1 cellular context compared by ENCODE assay signal in the genomic region with DNA sequence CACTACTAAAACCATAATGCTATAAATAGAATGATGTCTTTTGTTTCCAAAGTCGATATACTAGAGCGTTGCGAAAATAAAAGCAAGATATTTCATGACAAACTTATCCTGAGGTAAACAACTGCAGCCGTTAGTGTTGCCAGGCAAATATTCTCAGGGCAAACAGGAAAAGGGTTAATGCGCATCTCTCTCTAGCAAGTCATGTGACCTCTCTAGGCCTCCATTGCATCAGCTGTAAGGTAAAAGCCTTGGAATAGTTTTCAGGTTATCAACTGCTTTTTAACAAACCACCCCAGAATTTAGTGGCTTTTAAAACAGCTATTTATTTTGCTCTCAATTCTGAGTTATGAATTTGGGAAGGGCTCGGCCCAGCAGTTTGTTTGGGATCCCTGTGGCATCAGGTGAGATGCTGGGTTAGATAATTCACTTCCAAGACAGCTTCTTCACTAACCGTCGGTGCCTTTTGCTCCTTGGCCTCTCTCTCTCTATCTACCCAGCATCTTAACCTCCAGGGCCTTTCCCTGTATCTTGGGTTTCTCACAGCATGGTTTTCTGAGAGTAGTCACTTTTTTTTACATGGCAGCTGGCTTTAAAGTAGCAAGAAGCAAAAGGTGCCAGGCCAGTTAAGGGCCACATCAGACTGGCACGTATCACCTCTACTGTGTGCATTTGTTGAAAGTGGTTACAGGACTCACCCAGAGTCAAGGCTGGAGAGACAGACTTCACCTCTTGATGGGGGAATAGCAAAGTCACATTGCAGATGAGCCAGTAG.
TF ChIP-seq lines count a peak whose summit lies in the region.

No MANE protein-coding gene starts in this region.

TF ChIP-seq in K562, 482 proteins besides CTCF, POLR2A, EP300 and RAD21 (continued from another document and continues in another):
- TF ChIP-seq, protein P1, sequence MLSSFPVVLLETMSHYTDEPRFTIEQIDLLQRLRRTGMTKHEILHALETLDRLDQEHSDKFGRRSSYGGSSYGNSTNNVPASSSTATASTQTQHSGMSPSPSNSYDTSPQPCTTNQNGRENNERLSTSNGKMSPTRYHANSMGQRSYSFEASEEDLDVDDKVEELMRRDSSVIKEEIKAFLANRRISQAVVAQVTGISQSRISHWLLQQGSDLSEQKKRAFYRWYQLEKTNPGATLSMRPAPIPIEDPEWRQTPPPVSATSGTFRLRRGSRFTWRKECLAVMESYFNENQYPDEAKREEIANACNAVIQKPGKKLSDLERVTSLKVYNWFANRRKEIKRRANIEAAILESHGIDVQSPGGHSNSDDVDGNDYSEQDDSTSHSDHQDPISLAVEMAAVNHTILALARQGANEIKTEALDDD (IDR thresholded peaks at IDR 0.05): peak; percentile 49; the same call in 1 of the 2 replicates
- TF ChIP-seq ILK (tag; IDR thresholded peaks at IDR 0.05; ENCODE audit: borderline replicate concordance, low read depth): no peak
- TF ChIP-seq, protein P2, sequence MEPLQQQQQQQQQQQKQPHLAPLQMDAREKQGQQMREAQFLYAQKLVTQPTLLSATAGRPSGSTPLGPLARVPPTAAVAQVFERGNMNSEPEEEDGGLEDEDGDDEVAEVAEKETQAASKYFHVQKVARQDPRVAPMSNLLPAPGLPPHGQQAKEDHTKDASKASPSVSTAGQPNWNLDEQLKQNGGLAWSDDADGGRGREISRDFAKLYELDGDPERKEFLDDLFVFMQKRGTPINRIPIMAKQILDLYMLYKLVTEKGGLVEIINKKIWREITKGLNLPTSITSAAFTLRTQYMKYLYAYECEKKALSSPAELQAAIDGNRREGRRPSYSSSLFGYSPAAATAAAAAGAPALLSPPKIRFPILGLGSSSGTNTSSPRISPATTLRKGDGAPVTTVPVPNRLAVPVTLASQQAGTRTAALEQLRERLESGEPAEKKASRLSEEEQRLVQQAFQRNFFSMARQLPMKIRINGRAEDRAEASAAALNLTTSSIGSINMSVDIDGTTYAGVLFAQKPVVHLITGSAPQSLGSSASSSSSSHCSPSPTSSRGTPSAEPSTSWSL (CRISPR knock-in tag; IDR thresholded peaks at IDR 0.05; ENCODE audit: borderline replicate concordance): no peak
- no peak for TF ChIP-seq TAF7 (tag; IDR thresholded peaks at IDR 0.05)
- no peak for TF ChIP-seq ZFP1 (CRISPR knock-in tag; IDR thresholded peaks at IDR 0.05)
- TF ChIP-seq NCOA4 (IDR thresholded peaks at IDR 0.05; ENCODE audit: partially characterized antibody): no peak
- TF ChIP-seq MAFG (tag; conservative IDR thresholded peaks at IDR 0.05): no peak
- no peak for TF ChIP-seq HDGF (IDR thresholded peaks at IDR 0.05)
- TF ChIP-seq, protein P3, sequence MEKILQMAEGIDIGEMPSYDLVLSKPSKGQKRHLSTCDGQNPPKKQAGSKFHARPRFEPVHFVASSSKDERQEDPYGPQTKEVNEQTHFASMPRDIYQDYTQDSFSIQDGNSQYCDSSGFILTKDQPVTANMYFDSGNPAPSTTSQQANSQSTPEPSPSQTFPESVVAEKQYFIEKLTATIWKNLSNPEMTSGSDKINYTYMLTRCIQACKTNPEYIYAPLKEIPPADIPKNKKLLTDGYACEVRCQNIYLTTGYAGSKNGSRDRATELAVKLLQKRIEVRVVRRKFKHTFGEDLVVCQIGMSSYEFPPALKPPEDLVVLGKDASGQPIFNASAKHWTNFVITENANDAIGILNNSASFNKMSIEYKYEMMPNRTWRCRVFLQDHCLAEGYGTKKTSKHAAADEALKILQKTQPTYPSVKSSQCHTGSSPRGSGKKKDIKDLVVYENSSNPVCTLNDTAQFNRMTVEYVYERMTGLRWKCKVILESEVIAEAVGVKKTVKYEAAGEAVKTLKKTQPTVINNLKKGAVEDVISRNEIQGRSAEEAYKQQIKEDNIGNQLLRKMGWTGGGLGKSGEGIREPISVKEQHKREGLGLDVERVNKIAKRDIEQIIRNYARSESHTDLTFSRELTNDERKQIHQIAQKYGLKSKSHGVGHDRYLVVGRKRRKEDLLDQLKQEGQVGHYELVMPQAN (IDR thresholded peaks at IDR 0.05; ENCODE audit: borderline replicate concordance): no peak
- no peak for TF ChIP-seq HNRNPUL1 (IDR thresholded peaks at IDR 0.05; ENCODE audit: low read length)
- TF ChIP-seq ZNF785 (CRISPR knock-in tag; IDR thresholded peaks at IDR 0.05): no peak
- TF ChIP-seq TCF7 (IDR thresholded peaks at IDR 0.05; ENCODE audit: borderline replicate concordance): no peak
- TF ChIP-seq, protein P4, sequence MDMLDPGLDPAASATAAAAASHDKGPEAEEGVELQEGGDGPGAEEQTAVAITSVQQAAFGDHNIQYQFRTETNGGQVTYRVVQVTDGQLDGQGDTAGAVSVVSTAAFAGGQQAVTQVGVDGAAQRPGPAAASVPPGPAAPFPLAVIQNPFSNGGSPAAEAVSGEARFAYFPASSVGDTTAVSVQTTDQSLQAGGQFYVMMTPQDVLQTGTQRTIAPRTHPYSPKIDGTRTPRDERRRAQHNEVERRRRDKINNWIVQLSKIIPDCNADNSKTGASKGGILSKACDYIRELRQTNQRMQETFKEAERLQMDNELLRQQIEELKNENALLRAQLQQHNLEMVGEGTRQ (CRISPR knock-in tag; IDR thresholded peaks at IDR 0.05): no peak
- no peak for TF ChIP-seq PCBP2 (IDR thresholded peaks at IDR 0.05; ENCODE audit: low read depth, low read length, poor library complexity, severe bottlenecking)
- TF ChIP-seq, protein P5, sequence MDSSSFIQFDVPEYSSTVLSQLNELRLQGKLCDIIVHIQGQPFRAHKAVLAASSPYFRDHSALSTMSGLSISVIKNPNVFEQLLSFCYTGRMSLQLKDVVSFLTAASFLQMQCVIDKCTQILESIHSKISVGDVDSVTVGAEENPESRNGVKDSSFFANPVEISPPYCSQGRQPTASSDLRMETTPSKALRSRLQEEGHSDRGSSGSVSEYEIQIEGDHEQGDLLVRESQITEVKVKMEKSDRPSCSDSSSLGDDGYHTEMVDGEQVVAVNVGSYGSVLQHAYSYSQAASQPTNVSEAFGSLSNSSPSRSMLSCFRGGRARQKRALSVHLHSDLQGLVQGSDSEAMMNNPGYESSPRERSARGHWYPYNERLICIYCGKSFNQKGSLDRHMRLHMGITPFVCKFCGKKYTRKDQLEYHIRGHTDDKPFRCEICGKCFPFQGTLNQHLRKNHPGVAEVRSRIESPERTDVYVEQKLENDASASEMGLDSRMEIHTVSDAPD (CRISPR knock-in tag; IDR thresholded peaks at IDR 0.05): no peak
- 0 out of 2 replicates have a peak, but pooled peaks have one; percentile 37 for TF ChIP-seq GATAD2A (IDR thresholded peaks at IDR 0.05)
- TF ChIP-seq SMAD4 (CRISPR knock-in tag; conservative IDR thresholded peaks at IDR 0.05): peak; percentile 73
- no peak for TF ChIP-seq LARP7 (IDR thresholded peaks at IDR 0.05)
- TF ChIP-seq ZNF232 (CRISPR knock-in tag; IDR thresholded peaks at IDR 0.05): no peak
- TF ChIP-seq YY1 (IDR thresholded peaks at IDR 0.05; ENCODE audit: borderline replicate concordance in 1 of 3, control insufficient read depth in 1 of 3, extremely low read depth in 1 of 3, insufficient read depth in 3 of 3, insufficient read length in 1 of 3, insufficient replicate concordance in 2 of 3, low read depth in 1 of 3, low read length in 2 of 3): peak in 1 of 3 experiments; percentile 58
- TF ChIP-seq, protein P6, sequence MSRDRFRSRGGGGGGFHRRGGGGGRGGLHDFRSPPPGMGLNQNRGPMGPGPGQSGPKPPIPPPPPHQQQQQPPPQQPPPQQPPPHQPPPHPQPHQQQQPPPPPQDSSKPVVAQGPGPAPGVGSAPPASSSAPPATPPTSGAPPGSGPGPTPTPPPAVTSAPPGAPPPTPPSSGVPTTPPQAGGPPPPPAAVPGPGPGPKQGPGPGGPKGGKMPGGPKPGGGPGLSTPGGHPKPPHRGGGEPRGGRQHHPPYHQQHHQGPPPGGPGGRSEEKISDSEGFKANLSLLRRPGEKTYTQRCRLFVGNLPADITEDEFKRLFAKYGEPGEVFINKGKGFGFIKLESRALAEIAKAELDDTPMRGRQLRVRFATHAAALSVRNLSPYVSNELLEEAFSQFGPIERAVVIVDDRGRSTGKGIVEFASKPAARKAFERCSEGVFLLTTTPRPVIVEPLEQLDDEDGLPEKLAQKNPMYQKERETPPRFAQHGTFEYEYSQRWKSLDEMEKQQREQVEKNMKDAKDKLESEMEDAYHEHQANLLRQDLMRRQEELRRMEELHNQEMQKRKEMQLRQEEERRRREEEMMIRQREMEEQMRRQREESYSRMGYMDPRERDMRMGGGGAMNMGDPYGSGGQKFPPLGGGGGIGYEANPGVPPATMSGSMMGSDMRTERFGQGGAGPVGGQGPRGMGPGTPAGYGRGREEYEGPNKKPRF (IDR thresholded peaks at IDR 0.05; ENCODE audit: low read depth, low read length): no peak
- TF ChIP-seq MAZ (CRISPR knock-in tag; conservative IDR thresholded peaks at IDR 0.05 in 1 of 2, IDR thresholded peaks at IDR 0.05 in 1 of 2): peak; percentile 10 to 42; a peak in 1 of 4 replicates
- no peak for TF ChIP-seq SAP30 (IDR thresholded peaks at IDR 0.05; ENCODE audit: borderline replicate concordance, insufficient read depth, low read depth, low read length, poor library complexity, severe bottlenecking)
- TF ChIP-seq RBM34 (IDR thresholded peaks at IDR 0.05; ENCODE audit: borderline replicate concordance, insufficient read depth, low read length): no peak
- TF ChIP-seq ZNF184 (CRISPR knock-in tag; IDR thresholded peaks at IDR 0.05): no peak
- TF ChIP-seq ZNF175 (CRISPR knock-in tag; IDR thresholded peaks at IDR 0.05; ENCODE audit: low read depth): peak; percentile 5; the same call in 1 of the 2 replicates
- no peak for TF ChIP-seq ZNF24 (IDR thresholded peaks at IDR 0.05)
- TF ChIP-seq, protein P7, sequence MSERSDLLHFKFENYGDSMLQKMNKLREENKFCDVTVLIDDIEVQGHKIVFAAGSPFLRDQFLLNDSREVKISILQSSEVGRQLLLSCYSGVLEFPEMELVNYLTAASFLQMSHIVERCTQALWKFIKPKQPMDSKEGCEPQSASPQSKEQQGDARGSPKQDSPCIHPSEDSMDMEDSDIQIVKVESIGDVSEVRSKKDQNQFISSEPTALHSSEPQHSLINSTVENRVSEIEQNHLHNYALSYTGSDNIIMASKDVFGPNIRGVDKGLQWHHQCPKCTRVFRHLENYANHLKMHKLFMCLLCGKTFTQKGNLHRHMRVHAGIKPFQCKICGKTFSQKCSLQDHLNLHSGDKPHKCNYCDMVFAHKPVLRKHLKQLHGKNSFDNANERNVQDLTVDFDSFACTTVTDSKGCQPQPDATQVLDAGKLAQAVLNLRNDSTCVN (CRISPR knock-in tag; IDR thresholded peaks at IDR 0.05): no peak
- TF ChIP-seq ILF3 (IDR thresholded peaks at IDR 0.05; ENCODE audit: borderline replicate concordance): no peak
- no peak for TF ChIP-seq PHF21A (IDR thresholded peaks at IDR 0.05; ENCODE audit: borderline replicate concordance, low read depth)
- no peak; the same call in 1 of the 2 replicates for TF ChIP-seq ZNF41 (CRISPR knock-in tag; conservative IDR thresholded peaks at IDR 0.05)
- TF ChIP-seq IFI16 (CRISPR knock-in tag; IDR thresholded peaks at IDR 0.05): no peak
- TF ChIP-seq, protein P8, sequence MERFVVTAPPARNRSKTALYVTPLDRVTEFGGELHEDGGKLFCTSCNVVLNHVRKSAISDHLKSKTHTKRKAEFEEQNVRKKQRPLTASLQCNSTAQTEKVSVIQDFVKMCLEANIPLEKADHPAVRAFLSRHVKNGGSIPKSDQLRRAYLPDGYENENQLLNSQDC (CRISPR knock-in tag; IDR thresholded peaks at IDR 0.05): no peak
- TF ChIP-seq, protein P9, sequence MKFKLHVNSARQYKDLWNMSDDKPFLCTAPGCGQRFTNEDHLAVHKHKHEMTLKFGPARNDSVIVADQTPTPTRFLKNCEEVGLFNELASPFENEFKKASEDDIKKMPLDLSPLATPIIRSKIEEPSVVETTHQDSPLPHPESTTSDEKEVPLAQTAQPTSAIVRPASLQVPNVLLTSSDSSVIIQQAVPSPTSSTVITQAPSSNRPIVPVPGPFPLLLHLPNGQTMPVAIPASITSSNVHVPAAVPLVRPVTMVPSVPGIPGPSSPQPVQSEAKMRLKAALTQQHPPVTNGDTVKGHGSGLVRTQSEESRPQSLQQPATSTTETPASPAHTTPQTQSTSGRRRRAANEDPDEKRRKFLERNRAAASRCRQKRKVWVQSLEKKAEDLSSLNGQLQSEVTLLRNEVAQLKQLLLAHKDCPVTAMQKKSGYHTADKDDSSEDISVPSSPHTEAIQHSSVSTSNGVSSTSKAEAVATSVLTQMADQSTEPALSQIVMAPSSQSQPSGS (CRISPR knock-in tag; IDR thresholded peaks at IDR 0.05): no peak
- TF ChIP-seq ESRRA (IDR thresholded peaks at IDR 0.05; ENCODE audit: borderline replicate concordance, low read depth): no peak
- TF ChIP-seq ZFX (CRISPR knock-in tag; IDR thresholded peaks at IDR 0.05): no peak
- TF ChIP-seq CAMTA2 (CRISPR knock-in tag; conservative IDR thresholded peaks at IDR 0.05): no peak
- no peak for TF ChIP-seq THRAP3 (IDR thresholded peaks at IDR 0.05; ENCODE audit: borderline replicate concordance)
- TF ChIP-seq, protein P10, sequence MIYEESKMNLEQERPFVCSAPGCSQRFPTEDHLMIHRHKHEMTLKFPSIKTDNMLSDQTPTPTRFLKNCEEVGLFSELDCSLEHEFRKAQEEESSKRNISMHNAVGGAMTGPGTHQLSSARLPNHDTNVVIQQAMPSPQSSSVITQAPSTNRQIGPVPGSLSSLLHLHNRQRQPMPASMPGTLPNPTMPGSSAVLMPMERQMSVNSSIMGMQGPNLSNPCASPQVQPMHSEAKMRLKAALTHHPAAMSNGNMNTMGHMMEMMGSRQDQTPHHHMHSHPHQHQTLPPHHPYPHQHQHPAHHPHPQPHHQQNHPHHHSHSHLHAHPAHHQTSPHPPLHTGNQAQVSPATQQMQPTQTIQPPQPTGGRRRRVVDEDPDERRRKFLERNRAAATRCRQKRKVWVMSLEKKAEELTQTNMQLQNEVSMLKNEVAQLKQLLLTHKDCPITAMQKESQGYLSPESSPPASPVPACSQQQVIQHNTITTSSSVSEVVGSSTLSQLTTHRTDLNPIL (CRISPR knock-in tag; IDR thresholded peaks at IDR 0.05): no peak
- TF ChIP-seq, protein P11, sequence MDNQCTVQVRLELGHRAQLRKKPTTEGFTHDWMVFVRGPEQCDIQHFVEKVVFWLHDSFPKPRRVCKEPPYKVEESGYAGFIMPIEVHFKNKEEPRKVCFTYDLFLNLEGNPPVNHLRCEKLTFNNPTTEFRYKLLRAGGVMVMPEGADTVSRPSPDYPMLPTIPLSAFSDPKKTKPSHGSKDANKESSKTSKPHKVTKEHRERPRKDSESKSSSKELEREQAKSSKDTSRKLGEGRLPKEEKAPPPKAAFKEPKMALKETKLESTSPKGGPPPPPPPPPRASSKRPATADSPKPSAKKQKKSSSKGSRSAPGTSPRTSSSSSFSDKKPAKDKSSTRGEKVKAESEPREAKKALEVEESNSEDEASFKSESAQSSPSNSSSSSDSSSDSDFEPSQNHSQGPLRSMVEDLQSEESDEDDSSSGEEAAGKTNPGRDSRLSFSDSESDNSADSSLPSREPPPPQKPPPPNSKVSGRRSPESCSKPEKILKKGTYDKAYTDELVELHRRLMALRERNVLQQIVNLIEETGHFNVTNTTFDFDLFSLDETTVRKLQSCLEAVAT (IDR thresholded peaks at IDR 0.05): no peak
- no peak for TF ChIP-seq TBL1XR1 (IDR thresholded peaks at IDR 0.05; ENCODE audit: low read length in 2 of 2)
- TF ChIP-seq, protein P12, sequence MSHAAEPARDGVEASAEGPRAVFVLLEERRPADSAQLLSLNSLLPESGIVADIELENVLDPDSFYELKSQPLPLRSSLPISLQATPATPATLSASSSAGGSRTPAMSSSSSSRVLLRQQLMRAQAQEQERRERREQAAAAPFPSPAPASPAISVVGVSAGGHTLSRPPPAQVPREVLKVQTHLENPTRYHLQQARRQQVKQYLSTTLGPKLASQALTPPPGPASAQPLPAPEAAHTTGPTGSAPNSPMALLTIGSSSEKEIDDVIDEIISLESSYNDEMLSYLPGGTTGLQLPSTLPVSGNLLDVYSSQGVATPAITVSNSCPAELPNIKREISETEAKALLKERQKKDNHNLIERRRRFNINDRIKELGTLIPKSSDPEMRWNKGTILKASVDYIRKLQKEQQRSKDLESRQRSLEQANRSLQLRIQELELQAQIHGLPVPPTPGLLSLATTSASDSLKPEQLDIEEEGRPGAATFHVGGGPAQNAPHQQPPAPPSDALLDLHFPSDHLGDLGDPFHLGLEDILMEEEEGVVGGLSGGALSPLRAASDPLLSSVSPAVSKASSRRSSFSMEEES (CRISPR knock-in tag; IDR thresholded peaks at IDR 0.05): peak; percentile 97
- no peak for TF ChIP-seq XRCC4 (IDR thresholded peaks at IDR 0.05; ENCODE audit: extremely low read depth, insufficient read depth, insufficient read length)
